16 cellular contexts compared by ENCODE assay signal in the genomic region with DNA sequence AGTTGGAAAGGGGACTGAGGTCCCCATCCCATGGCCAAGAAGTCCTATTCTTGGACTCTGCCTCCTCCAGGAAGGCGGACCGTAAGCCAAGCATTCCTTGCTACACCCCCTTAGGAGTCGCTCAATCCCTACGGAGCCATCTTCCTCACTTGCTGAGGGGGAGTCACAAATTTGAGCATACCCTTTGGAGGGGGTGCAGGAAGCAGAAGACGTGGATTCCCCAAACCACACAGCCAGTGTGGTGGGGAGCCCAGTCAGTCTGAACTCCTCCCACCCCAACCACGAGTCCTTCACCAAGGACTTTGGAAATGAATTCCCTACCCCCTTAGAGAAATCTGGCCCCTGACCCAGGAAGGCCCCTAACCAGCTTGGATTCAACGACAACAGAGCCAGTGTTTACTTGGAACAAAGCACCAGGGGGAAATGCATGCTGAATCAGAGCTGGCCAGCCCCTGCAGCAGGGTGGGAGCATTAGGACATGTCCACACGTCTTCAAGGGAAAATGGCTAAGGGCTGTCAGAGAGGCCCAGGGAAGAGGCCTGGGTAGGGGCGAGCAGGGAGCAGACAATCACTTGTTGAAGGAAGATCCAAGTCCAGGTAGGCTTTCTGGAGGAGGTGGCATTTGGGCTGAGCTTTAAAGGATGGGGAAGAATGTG. TPM values are rescaled to one million over a fixed set of nuclear protein-coding genes. Genes with fewer than 3 reads are reported as not detected.
A peak's percentile ranks its signal among the peaks of the same experiment; 100 is the strongest.
DNase-seq lines count a peak whose midpoint lies in the region; ATAC-seq and TF ChIP-seq lines count a peak whose summit lies in the region.
"Had no signal": no experiment of that assay in that cellular context is flagged by ENCODE, and none has a peak within 500 bp of the region (broad histone marks: within the 10 kb centered on the region; RNA-seq: fewer than 3 reads in every experiment).

No MANE protein-coding gene starts in this region.

- H3K27ac Mint-ChIP-seq in activated CD8-positive, alpha-beta memory T cell treated with anti-CD3 and anti-CD28 coated beads, Interleukin-2, amount 10 ng/mL, durations not matched to agents 7 days and 5 days, result no peak overlapping the region
- H3K27ac Mint-ChIP-seq in activated CD8-positive, alpha-beta T cell treated with anti-CD3 and anti-CD28 coated beads for 36 hours, result no peak overlapping the region
- H3K27ac Mint-ChIP-seq: activated naive CD4-positive, alpha-beta T cell treated with anti-CD3 and anti-CD28 coated beads for 36 hours had no signal

- no peak overlapping the region for H3K4me3 ChIP-seq in choroid plexus epithelial cell (ENCODE audit: low read depth, low read length)
- H3K4me3 ChIP-seq in mesenchymal stem cell (ENCODE audit: insufficient read depth in 1 of 2, low read depth in 1 of 2, low read length in 2 of 2), result no peak overlapping the region
- H3K4me3 ChIP-seq: A549, cardiac muscle cell, gastrocnemius medialis, SJSA1 had no signal

- no peak overlapping the region for H2AFZ ChIP-seq in mesenchymal stem cell (ENCODE audit: low read depth, low read length)

- DNase-seq in activated CD8-positive, alpha-beta memory T cell treated with anti-CD3 and anti-CD28 coated beads, Interleukin-2, amount 10 ng/mL, durations not matched to agents 7 days and 5 days, result peak; percentile 39
- no peak for DNase-seq in activated CD8-positive, alpha-beta memory T cell treated with anti-CD3 and anti-CD28 coated beads, Interleukin-2, amount 50 U/mL, for 4 hours
- DNase-seq in choroid plexus epithelial cell (ENCODE audit: low read depth), result peak; percentile 53
- peak; percentile 62 for DNase-seq in mesenchymal stem cell
- peak; percentile 37 for DNase-seq in ureter (ENCODE audit: low spot score)
- no peak for DNase-seq in activated CD8-positive, alpha-beta T cell treated with anti-CD3 and anti-CD28 coated beads for 36 hours
- DNase-seq in NCI-H82 (lab: John Stamatoyannopoulos, UW), result no peak
- DNase-seq in DMS53 (lab: John Stamatoyannopoulos, UW), result no peak
- DNase-seq: activated naive CD4-positive, alpha-beta T cell treated with anti-CD3 and anti-CD28 coated beads for 36 hours; COR-L47; gastrocnemius medialis; NCI-H226 had no signal

- H3K4me1 ChIP-seq in mesenchymal stem cell (ENCODE audit: control insufficient read depth, insufficient read depth, low read depth, low read length), result peaks cover 77% of the 10 kb centered on the region

- H3K4me1 Mint-ChIP-seq in activated CD8-positive, alpha-beta memory T cell treated with anti-CD3 and anti-CD28 coated beads, Interleukin-2, amount 10 ng/mL, durations not matched to agents 7 days and 5 days, result peaks cover 6% of the 10 kb centered on the region
- peaks cover 6% of the 10 kb centered on the region for H3K4me1 Mint-ChIP-seq in activated CD8-positive, alpha-beta T cell treated with anti-CD3 and anti-CD28 coated beads for 36 hours (ENCODE audit: low read depth)

- H3K9me3 ChIP-seq in mesenchymal stem cell (ENCODE audit: control insufficient read depth, low read length), result no peaks in the 10 kb centered on the region
- H3K9me3 ChIP-seq: A549, gastrocnemius medialis, SJSA1 had no signal

- CTCF ChIA-PET in activated CD8-positive, alpha-beta memory T cell treated with anti-CD3 and anti-CD28 coated beads, Interleukin-2, amount 10 ng/mL, durations not matched to agents 7 days and 5 days (lab: Charles Lee), result interaction anchor here (0.6 to 16.9 kb wide), 11 partner anchors 12 to 102 kb away, joined by 3 to 244 read pairs (median 5); partner anchors contain the start of gene COL1A1
- CTCF ChIA-PET in activated CD8-positive, alpha-beta T cell treated with anti-CD3 and anti-CD28 coated beads for 36 hours (lab: Charles Lee), result interaction anchor here (0.7 to 13.4 kb wide), 16 partner anchors 13 to 336 kb away, joined by 3 to 209 read pairs (median 4); partner anchors contain the start of genes COL1A1 and PDK2

- H3K4ac ChIP-seq in mesenchymal stem cell (ENCODE audit: low read depth in 1 of 2, low read length in 2 of 2), result peak overlapping the region in 1 of 2 experiments; percentile 12

- peak overlapping the region; percentile 57 to 59 for H2BK12ac ChIP-seq in mesenchymal stem cell (ENCODE audit: low read length in 2 of 2)

- H3K18ac ChIP-seq in mesenchymal stem cell (ENCODE audit: low read depth in 1 of 2, low read length in 2 of 2), result peak overlapping the region; percentile 4 to 50

- H3K9me3 Mint-ChIP-seq in activated CD8-positive, alpha-beta memory T cell treated with anti-CD3 and anti-CD28 coated beads, Interleukin-2, amount 10 ng/mL, durations not matched to agents 7 days and 5 days (ENCODE audit: low read depth), result no peaks in the 10 kb centered on the region
- no peaks in the 10 kb centered on the region for H3K9me3 Mint-ChIP-seq in activated CD8-positive, alpha-beta T cell treated with anti-CD3 and anti-CD28 coated beads for 36 hours
- H3K9me3 Mint-ChIP-seq: activated naive CD4-positive, alpha-beta T cell treated with anti-CD3 and anti-CD28 coated beads for 36 hours had no signal

- 69% methylated on average over 9 of the region's 9 CpGs for WGBS in mesenchymal stem cell

- no peak overlapping the region for H2BK120ac ChIP-seq in mesenchymal stem cell (ENCODE audit: low read depth, low read length)

- H2AK5ac ChIP-seq in mesenchymal stem cell (ENCODE audit: low read length, severe bottlenecking), result peak overlapping the region; percentile 99

- ATAC-seq in activated CD8-positive, alpha-beta memory T cell treated with anti-CD3 and anti-CD28 coated beads, Interleukin-2, amount 10 ng/mL, durations not matched to agents 7 days and 5 days, result no peak
- no peak for ATAC-seq in activated CD8-positive, alpha-beta T cell treated with anti-CD3 and anti-CD28 coated beads for 36 hours
- ATAC-seq: A549, gastrocnemius medialis had no signal

- H2BK15ac ChIP-seq in mesenchymal stem cell (ENCODE audit: low read depth, poor library complexity, severe bottlenecking), result peak overlapping the region; percentile 17

- peaks cover 7% of the 10 kb centered on the region for H3K27me3 Mint-ChIP-seq in activated CD8-positive, alpha-beta memory T cell treated with anti-CD3 and anti-CD28 coated beads, Interleukin-2, amount 10 ng/mL, durations not matched to agents 7 days and 5 days
- H3K27me3 Mint-ChIP-seq in activated CD8-positive, alpha-beta T cell treated with anti-CD3 and anti-CD28 coated beads for 36 hours, result peaks cover 6% of the 10 kb centered on the region

- peak overlapping the region; percentile 73 for H4K91ac ChIP-seq in mesenchymal stem cell (ENCODE audit: low read length)

- no peak for TF ChIP-seq CTCF in choroid plexus epithelial cell (conservative IDR thresholded peaks at IDR 0.05; ENCODE audit: low read depth, low read length)
- TF ChIP-seq CTCF in activated CD8-positive, alpha-beta T cell treated with anti-CD3 and anti-CD28 coated beads for 36 hours (IDR thresholded peaks at IDR 0.05), result no peak

- intact Hi-C loops in activated CD8-positive, alpha-beta T cell treated with anti-CD3 and anti-CD28 coated beads for 36 hours (cut with micrococcal nuclease), result no loop called here

- H3K9ac ChIP-seq in mesenchymal stem cell (ENCODE audit: low read length), result peak overlapping the region; percentile 75

- no peaks in the 10 kb centered on the region for H3K36me3 ChIP-seq in mesenchymal stem cell (ENCODE audit: control insufficient read depth in 1 of 2, insufficient read depth in 2 of 2, low read depth in 1 of 2, low read length in 2 of 2)
- H3K36me3 ChIP-seq: cardiac muscle cell, gastrocnemius medialis, SJSA1 had no signal

- H4K8ac ChIP-seq in mesenchymal stem cell (ENCODE audit: low read length), result peak overlapping the region; percentile 52

- H3K36me3 Mint-ChIP-seq in activated CD8-positive, alpha-beta memory T cell treated with anti-CD3 and anti-CD28 coated beads, Interleukin-2, amount 10 ng/mL, durations not matched to agents 7 days and 5 days, result no peaks in the 10 kb centered on the region
- H3K36me3 Mint-ChIP-seq in activated CD8-positive, alpha-beta T cell treated with anti-CD3 and anti-CD28 coated beads for 36 hours (ENCODE audit: low read depth), result no peaks in the 10 kb centered on the region

- no peaks in the 10 kb centered on the region for H3K27me3 ChIP-seq in mesenchymal stem cell (ENCODE audit: control insufficient read depth in 1 of 2, insufficient read depth in 1 of 2, low read length in 2 of 2)
- H3K27me3 ChIP-seq: cardiac muscle cell, SJSA1 had no signal

- POLR2A ChIA-PET in activated CD8-positive, alpha-beta T cell treated with anti-CD3 and anti-CD28 coated beads for 36 hours (lab: Charles Lee), result interaction anchor here (1.1 kb wide), 1 partner anchor 12 kb away, joined by 3 read pairs; no protein-coding TSS in a partner anchor

- no peak overlapping the region for H2BK5ac ChIP-seq in mesenchymal stem cell (ENCODE audit: low read depth, low read length, poor library complexity, severe bottlenecking)

- H3K79me1 ChIP-seq in mesenchymal stem cell (replicated peaks; ENCODE audit: low read length, poor library complexity, severe bottlenecking), result peaks cover 16% of the 10 kb centered on the region

- H3K27ac ChIP-seq in mesenchymal stem cell (ENCODE audit: low read length, poor library complexity, severe bottlenecking), result no peak overlapping the region
- H3K27ac ChIP-seq: cardiac muscle cell, gastrocnemius medialis, HL-60, SJSA1 had no signal

- no peak overlapping the region for H3K4me2 ChIP-seq in mesenchymal stem cell (ENCODE audit: low read length, poor library complexity, severe bottlenecking)
- H3K4me2 ChIP-seq: A549 had no signal

- no peak overlapping the region for H3K4me3 Mint-ChIP-seq in activated CD8-positive, alpha-beta memory T cell treated with anti-CD3 and anti-CD28 coated beads, Interleukin-2, amount 10 ng/mL, durations not matched to agents 7 days and 5 days
- H3K4me3 Mint-ChIP-seq in activated CD8-positive, alpha-beta T cell treated with anti-CD3 and anti-CD28 coated beads for 36 hours, result no peak overlapping the region
- H3K4me3 Mint-ChIP-seq: activated naive CD4-positive, alpha-beta T cell treated with anti-CD3 and anti-CD28 coated beads for 36 hours had no signal

- H3K14ac ChIP-seq in mesenchymal stem cell (ENCODE audit: low read length in 2 of 2), result no peak overlapping the region

- H3K23ac ChIP-seq in mesenchymal stem cell (ENCODE audit: low read length in 2 of 2), result no peak overlapping the region

RNA-seq across cellular contexts. Expression of gene TMEM92, which starts 5.5 kb away (rescaled TPM):
- under 1 TPM; 0.07 to 0.09 TPM for total RNA-seq in activated CD8-positive, alpha-beta memory T cell treated with anti-CD3 and anti-CD28 coated beads, Interleukin-2, amount 10 ng/mL, durations not matched to agents 7 days and 5 days
- 0.86 TPM for polyA plus RNA-seq in mesenchymal stem cell (2013, experiment 1 of 2)
- 0.62 TPM for polyA plus RNA-seq in mesenchymal stem cell (2013, experiment 2 of 2)
- total RNA-seq in ureter, result 3.0 TPM
- total RNA-seq in activated CD8-positive, alpha-beta T cell treated with anti-CD3 and anti-CD28 coated beads for 36 hours, result not detected
- total RNA-seq: activated naive CD4-positive, alpha-beta T cell treated with anti-CD3 and anti-CD28 coated beads for 36 hours; gastrocnemius medialis had no signal

Comparison
In these comparisons a context has a peak if more than half of its experiments do, and no peak if none do; other contexts are left out.
1. DNase-seq: peak in activated CD8-positive, alpha-beta memory T cell treated with anti-CD3 and anti-CD28 coated beads, Interleukin-2, amount 10 ng/mL, durations not matched to agents 7 days and 5 days (single experiment), choroid plexus epithelial cell (single experiment), mesenchymal stem cell (single experiment) and ureter (single experiment); none in activated CD8-positive, alpha-beta memory T cell treated with anti-CD3 and anti-CD28 coated beads, Interleukin-2, amount 50 U/mL, for 4 hours (single experiment), activated CD8-positive, alpha-beta T cell treated with anti-CD3 and anti-CD28 coated beads for 36 hours (single experiment), NCI-H82 (single experiment) and DMS53 (single experiment).